23 cellular contexts compared by ENCODE assay signal in the genomic region with DNA sequence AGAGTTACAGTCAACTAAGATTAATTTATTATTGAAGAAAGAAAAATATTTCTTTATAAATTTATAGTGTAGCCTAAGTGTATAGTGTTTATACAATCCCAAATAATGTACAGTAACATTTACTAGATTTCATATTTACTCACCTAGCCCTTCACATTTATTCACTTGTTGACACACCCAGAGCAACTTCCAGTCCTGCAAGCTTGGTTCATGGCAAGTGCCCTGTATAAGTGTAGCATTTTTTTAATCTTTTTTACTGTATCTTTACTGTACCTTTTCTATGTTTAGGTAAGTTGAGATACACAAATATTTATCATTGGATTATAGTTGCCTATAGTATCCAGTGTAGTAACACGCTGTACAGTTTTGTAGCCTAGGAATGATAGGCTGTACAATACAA.
"Had no signal": no experiment of that assay in that cellular context is flagged by ENCODE, and none has a peak within 500 bp of the region (broad histone marks: within the 10 kb centered on the region; RNA-seq: fewer than 3 reads in every experiment).

No MANE protein-coding gene starts in this region.

- ATAC-seq: left cardiac atrium; naive thymus-derived CD4-positive, alpha-beta T cell; natural killer cell treated with Interleukin-12 subunit alpha and Interleukin-12 subunit beta and Interleukin-15 and Interleukin-18, amount 100 ng/mL, for 72 hours; right lobe of liver; stimulated activated naive B cell treated with anti-CD40 and anti-IgM and Interleukin-4, amounts not matched to agents 10 μg/mL and 1 μg/mL and 100 μg/mL, for 72 hours; stimulated activated naive CD8-positive, alpha-beta T cell treated with anti-CD3 and anti-CD28 coated beads, Interleukin-15, Interleukin-2, amounts not matched to agents 100 U/mL and 50 U/mL, for 24 hours had no signal

- H3K9me3 ChIP-seq: left ventricle myocardium inferior, ovary, right atrium auricular region, right lobe of liver, stomach, testis, thyroid gland, transverse colon, upper lobe of left lung, vagina had no signal

- H3K27me3 ChIP-seq: ovary, right atrium auricular region, right lobe of liver, stomach, testis, thyroid gland, transverse colon, upper lobe of left lung, vagina had no signal

- H3K4me1 ChIP-seq: left ventricle myocardium inferior, right atrium auricular region, right lobe of liver, stomach, testis, upper lobe of left lung, vagina had no signal

- H3K4me3 ChIP-seq: left ventricle myocardium inferior, lung, ovary, right atrium auricular region, right lobe of liver, stomach, testis, thyroid gland, transverse colon, upper lobe of left lung, vagina had no signal

- H3K27ac ChIP-seq: left ventricle myocardium inferior, ovary, right atrium auricular region, right lobe of liver, stomach, testis, thyroid gland, transverse colon, upper lobe of left lung, vagina had no signal

- DNase-seq: hippocampal formation; kidney glomerular epithelial cell; left cardiac atrium; left ventricle myocardium inferior; mesendoderm; naive thymus-derived CD4-positive, alpha-beta T cell; ovary; right lobe of liver; stimulated activated CD4-positive, alpha-beta T cell treated with anti-CD3 and anti-CD28 coated beads, Interleukin-12 subunit alpha, Interleukin-12 subunit beta, amount 100 ng/mL, for 4 hours; stimulated activated CD4-positive, alpha-beta T cell treated with anti-CD3 and anti-CD28 coated beads, Interleukin-15, amount 100 ng/mL, for 24 hours; stimulated activated CD4-positive, alpha-beta T cell treated with anti-CD3 and anti-CD28 coated beads, Interleukin-2, amount 100 ng/mL, for 24 hours; stimulated activated CD4-positive, alpha-beta T cell treated with anti-CD3 and anti-CD28 coated beads, Interleukin-4, amount 100 ng/mL, for 1 hour; stimulated activated naive B cell treated with anti-CD40 and anti-IgM and Interleukin-4, amounts not matched to agents 10 μg/mL and 1 μg/mL and 100 μg/mL, for 72 hours; stimulated activated naive CD8-positive, alpha-beta T cell treated with anti-CD3 and anti-CD28 coated beads, Interleukin-15, Interleukin-2, amounts not matched to agents 100 U/mL and 50 U/mL, for 24 hours; stomach; testis; thyroid gland; transverse colon; upper lobe of left lung had no signal

- H3K36me3 ChIP-seq: left ventricle myocardium inferior, ovary, right atrium auricular region, right lobe of liver, stomach, thyroid gland, transverse colon, upper lobe of left lung, vagina had no signal
